16 cellular contexts compared by ENCODE assay signal in the genomic region with DNA sequence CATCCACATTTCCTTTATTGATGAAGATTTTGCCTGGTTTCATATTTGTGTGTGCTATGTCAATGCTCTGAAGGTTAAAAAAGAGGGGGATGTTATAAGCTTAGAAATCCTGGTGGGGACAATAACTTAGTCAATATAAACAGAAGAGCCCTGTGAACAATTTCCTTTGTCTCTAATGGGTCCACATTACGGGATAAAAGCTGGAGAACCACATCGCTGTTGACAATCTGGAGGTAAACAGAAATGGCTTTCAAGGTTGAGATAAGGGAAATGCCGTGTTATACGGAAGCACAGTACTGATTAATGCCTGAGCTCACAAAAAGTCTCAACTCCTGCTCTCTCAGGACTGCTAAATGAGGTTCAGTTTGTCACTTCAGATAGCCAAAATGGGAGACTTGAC. TPM values are rescaled to one million over a fixed set of nuclear protein-coding genes. Genes with fewer than 3 reads are reported as not detected.
A peak's percentile ranks its signal among the peaks of the same experiment; 100 is the strongest.
DNase-seq lines count a peak whose midpoint lies in the region; ATAC-seq and TF ChIP-seq lines count a peak whose summit lies in the region.
"Had no signal": no experiment of that assay in that cellular context is flagged by ENCODE, and none has a peak within 500 bp of the region (broad histone marks: within the 10 kb centered on the region; RNA-seq: fewer than 3 reads in every experiment).

No MANE protein-coding gene starts in this region.

- H3K4me1 Mint-ChIP-seq in GM23338, result no peaks in the 10 kb centered on the region
- H3K4me1 Mint-ChIP-seq: CD4-positive, CD25-positive, alpha-beta regulatory T cell had no signal

- intact Hi-C loops in mucosa of descending colon (cut with DNase I, micrococcal nuclease), result no loop called here

- H2AFZ ChIP-seq in GM23338, result peak overlapping the region; percentile 50; the same call in 1 of the 2 replicates

- H3K36me3 Mint-ChIP-seq in GM23338 (ENCODE audit: low read depth), result no peaks in the 10 kb centered on the region
- H3K36me3 Mint-ChIP-seq: CD4-positive, CD25-positive, alpha-beta regulatory T cell had no signal

- no peak overlapping the region for H3K27ac Mint-ChIP-seq in GM23338
- H3K27ac Mint-ChIP-seq: CD4-positive, CD25-positive, alpha-beta regulatory T cell had no signal

- H3K79me2 ChIP-seq in GM23338 (replicated peaks; ENCODE audit: insufficient read depth), result no peaks in the 10 kb centered on the region

- DNase-seq in DMS153 treated with DMSO at 0.1 percent for 48 hours (lab: John Stamatoyannopoulos, UW; ENCODE audit: unreplicated experiment) (peak; percentile 59), GM23338 (ENCODE audit: low spot score) (no peak), mucosa of descending colon (peak in 1 of 3 donors; percentile 6)
- DNase-seq: CD4-positive, CD25-positive, alpha-beta regulatory T cell; DMS79 treated with DMSO at 0.1 percent for 48 hours; KG1; NCI-H1417 treated with DMSO at 0.1 percent for 48 hours; NCI-H2081 treated with DMSO at 0.1 percent for 48 hours; NCI-H446 treated with DMSO at 0.1 percent for 48 hours; NCI-H774 had no signal

- H3K27me3 ChIP-seq in GM23338 (ENCODE audit: insufficient read depth) (no peaks in the 10 kb centered on the region), endocrine pancreas (ENCODE audit: control insufficient read depth, insufficient read depth, low read length) (no peaks in the 10 kb centered on the region)

- H3K27me3 Mint-ChIP-seq in GM23338 (ENCODE audit: insufficient read depth, low read depth, poor library complexity), result peaks cover under 1% of the 10 kb centered on the region

- TF ChIP-seq CTCF in GM23338 (conservative IDR thresholded peaks at IDR 0.05; ENCODE audit: low read depth in 2 of 2), result no peak
- TF ChIP-seq CTCF in mucosa of descending colon (IDR thresholded peaks at IDR 0.05), result no peak

- no peak overlapping the region for H3K27ac ChIP-seq in GM23338 (ENCODE audit: low read depth)
- H3K27ac ChIP-seq: SJSA1 had no signal

- H3K4me1 ChIP-seq in GM23338 (ENCODE audit: insufficient read depth), result no peaks in the 10 kb centered on the region
- peaks cover 5% of the 10 kb centered on the region for H3K4me1 ChIP-seq in endocrine pancreas (ENCODE audit: control insufficient read depth, insufficient read depth, low read length)
- no peaks in the 10 kb centered on the region for H3K4me1 ChIP-seq in mucosa of descending colon (ENCODE audit: low read depth)
- H3K4me1 ChIP-seq: SJSA1 had no signal

- H3K4me2 ChIP-seq in GM23338, result no peak overlapping the region

- no peak for ATAC-seq in GM23338
- ATAC-seq in mucosa of descending colon, result peak; percentile 65
- no peak for ATAC-seq in HG02623 (IDR thresholded peaks at IDR 0.05; ENCODE audit: unreplicated experiment)
- ATAC-seq in HG03108 (IDR thresholded peaks at IDR 0.05; ENCODE audit: unreplicated experiment), result no peak
- no peak for ATAC-seq in GM21786 (IDR thresholded peaks at IDR 0.05; ENCODE audit: unreplicated experiment)
- ATAC-seq: HCT116 had no signal

- H3K4me3 ChIP-seq in GM23338 (no peak overlapping the region), endocrine pancreas (ENCODE audit: control insufficient read depth, insufficient read depth, low read length) (peak overlapping the region; percentile 70), mucosa of descending colon (no peak overlapping the region)
- H3K4me3 ChIP-seq: SJSA1 had no signal

- no peaks in the 10 kb centered on the region for H4K20me1 ChIP-seq in GM23338 (replicated peaks; ENCODE audit: insufficient read depth)

- peak overlapping the region; percentile 40 for H3K9ac ChIP-seq in endocrine pancreas (ENCODE audit: control insufficient read depth, insufficient read depth, low read length)

- no peaks in the 10 kb centered on the region for H3K9me3 Mint-ChIP-seq in GM23338

- H3K9me2 ChIP-seq in GM23338 (ENCODE audit: insufficient read depth), result no peaks in the 10 kb centered on the region

- H3F3A ChIP-seq in GM23338 (replicated peaks; ENCODE audit: low read depth), result no peaks in the 10 kb centered on the region

- no peaks in the 10 kb centered on the region for H3K36me3 ChIP-seq in GM23338 (ENCODE audit: insufficient read depth)
- H3K36me3 ChIP-seq in endocrine pancreas (ENCODE audit: control insufficient read depth, insufficient read depth, low read length), result no peaks in the 10 kb centered on the region
- no peaks in the 10 kb centered on the region for H3K36me3 ChIP-seq in mucosa of descending colon (ENCODE audit: low read depth)
- H3K36me3 ChIP-seq: SJSA1 had no signal

- no peak overlapping the region for H3K4me3 Mint-ChIP-seq in GM23338
- H3K4me3 Mint-ChIP-seq: CD4-positive, CD25-positive, alpha-beta regulatory T cell had no signal

- H3K9me3 ChIP-seq in endocrine pancreas (ENCODE audit: control insufficient read depth, low read length) (no peaks in the 10 kb centered on the region), mucosa of descending colon (no peaks in the 10 kb centered on the region)
- H3K9me3 ChIP-seq: SJSA1 had no signal

TF ChIP-seq in GM23338, 12 proteins besides CTCF, POLR2A, EP300 and RAD21 (continues in another document):
- TF ChIP-seq POLR2AphosphoS5 (IDR thresholded peaks at IDR 0.05; ENCODE audit: low read depth) (no peak), ZNF331 (CRISPR knock-in tag; IDR thresholded peaks at IDR 0.05; ENCODE audit: low read depth) (no peak), CREB1 (CRISPR knock-in tag; IDR thresholded peaks at IDR 0.05; ENCODE audit: low read depth) (no peak), STAT1 (IDR thresholded peaks at IDR 0.05; ENCODE audit: unreplicated experiment) (no peak), EZH2 (IDR thresholded peaks at IDR 0.05; ENCODE audit: low read depth, unreplicated experiment) (no peak), JUNB (IDR thresholded peaks at IDR 0.05; ENCODE audit: unreplicated experiment) (no peak), ZNF114 (CRISPR knock-in tag; IDR thresholded peaks at IDR 0.05) (no peak)
- TF ChIP-seq, protein P1, sequence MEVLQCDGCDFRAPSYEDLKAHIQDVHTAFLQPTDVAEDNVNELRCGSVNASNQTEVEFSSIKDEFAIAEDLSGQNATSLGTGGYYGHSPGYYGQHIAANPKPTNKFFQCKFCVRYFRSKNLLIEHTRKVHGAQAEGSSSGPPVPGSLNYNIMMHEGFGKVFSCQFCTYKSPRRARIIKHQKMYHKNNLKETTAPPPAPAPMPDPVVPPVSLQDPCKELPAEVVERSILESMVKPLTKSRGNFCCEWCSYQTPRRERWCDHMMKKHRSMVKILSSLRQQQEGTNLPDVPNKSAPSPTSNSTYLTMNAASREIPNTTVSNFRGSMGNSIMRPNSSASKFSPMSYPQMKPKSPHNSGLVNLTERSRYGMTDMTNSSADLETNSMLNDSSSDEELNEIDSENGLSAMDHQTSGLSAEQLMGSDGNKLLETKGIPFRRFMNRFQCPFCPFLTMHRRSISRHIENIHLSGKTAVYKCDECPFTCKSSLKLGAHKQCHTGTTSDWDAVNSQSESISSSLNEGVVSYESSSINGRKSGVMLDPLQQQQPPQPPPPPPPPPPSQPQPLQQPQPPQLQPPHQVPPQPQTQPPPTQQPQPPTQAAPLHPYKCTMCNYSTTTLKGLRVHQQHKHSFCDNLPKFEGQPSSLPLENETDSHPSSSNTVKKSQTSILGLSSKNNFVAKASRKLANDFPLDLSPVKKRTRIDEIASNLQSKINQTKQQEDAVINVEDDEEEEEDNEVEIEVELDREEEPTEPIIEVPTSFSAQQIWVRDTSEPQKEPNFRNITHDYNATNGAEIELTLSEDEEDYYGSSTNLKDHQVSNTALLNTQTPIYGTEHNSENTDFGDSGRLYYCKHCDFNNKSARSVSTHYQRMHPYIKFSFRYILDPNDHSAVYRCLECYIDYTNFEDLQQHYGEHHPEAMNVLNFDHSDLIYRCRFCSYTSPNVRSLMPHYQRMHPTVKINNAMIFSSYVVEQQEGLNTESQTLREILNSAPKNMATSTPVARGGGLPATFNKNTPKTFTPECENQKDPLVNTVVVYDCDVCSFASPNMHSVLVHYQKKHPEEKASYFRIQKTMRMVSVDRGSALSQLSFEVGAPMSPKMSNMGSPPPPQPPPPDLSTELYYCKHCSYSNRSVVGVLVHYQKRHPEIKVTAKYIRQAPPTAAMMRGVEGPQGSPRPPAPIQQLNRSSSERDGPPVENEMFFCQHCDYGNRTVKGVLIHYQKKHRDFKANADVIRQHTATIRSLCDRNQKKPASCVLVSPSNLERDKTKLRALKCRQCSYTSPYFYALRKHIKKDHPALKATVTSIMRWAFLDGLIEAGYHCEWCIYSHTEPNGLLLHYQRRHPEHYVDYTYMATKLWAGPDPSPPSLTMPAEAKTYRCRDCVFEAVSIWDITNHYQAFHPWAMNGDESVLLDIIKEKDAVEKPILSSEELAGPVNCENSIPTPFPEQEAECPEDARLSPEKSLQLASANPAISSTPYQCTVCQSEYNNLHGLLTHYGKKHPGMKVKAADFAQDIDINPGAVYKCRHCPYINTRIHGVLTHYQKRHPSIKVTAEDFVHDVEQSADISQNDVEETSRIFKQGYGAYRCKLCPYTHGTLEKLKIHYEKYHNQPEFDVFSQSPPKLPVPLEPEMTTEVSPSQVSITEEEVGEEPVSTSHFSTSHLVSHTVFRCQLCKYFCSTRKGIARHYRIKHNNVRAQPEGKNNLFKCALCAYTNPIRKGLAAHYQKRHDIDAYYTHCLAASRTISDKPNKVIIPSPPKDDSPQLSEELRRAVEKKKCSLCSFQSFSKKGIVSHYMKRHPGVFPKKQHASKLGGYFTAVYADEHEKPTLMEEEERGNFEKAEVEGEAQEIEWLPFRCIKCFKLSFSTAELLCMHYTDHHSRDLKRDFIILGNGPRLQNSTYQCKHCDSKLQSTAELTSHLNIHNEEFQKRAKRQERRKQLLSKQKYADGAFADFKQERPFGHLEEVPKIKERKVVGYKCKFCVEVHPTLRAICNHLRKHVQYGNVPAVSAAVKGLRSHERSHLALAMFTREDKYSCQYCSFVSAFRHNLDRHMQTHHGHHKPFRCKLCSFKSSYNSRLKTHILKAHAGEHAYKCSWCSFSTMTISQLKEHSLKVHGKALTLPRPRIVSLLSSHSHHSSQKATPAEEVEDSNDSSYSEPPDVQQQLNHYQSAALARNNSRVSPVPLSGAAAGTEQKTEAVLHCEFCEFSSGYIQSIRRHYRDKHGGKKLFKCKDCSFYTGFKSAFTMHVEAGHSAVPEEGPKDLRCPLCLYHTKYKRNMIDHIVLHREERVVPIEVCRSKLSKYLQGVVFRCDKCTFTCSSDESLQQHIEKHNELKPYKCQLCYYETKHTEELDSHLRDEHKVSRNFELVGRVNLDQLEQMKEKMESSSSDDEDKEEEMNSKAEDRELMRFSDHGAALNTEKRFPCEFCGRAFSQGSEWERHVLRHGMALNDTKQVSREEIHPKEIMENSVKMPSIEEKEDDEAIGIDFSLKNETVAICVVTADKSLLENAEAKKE (CRISPR knock-in tag; IDR thresholded peaks at IDR 0.05), result no peak

RNA-seq across cellular contexts. Expression of gene ASAH2, which starts 16.8 kb away (rescaled TPM):
- 0.04 and 0.17 TPM in 2 replicates for total RNA-seq in GM23338 (2014; rRNA removed; shearing (Covaris generic))
- 0.92 and 1.8 TPM in 2 replicates for polyA plus RNA-seq in GM23338 (2016; fragmentation: Nextera tagmentation; extraction: Ambion mirVana)
- total RNA-seq in mucosa of descending colon, result 1 to 10 TPM; 2.1 to 4.4 (median 2.6) TPM
